1 cellular context compared by ENCODE assay signal in genomic region chr1:150563340-150564038, GRCh38.
TF ChIP-seq lines count a peak whose summit lies in the region.

No MANE protein-coding gene starts in this region.

TF ChIP-seq in endothelial cell of umbilical vein, 7 proteins besides CTCF, POLR2A, EP300 and RAD21:
- TF ChIP-seq POLR2AphosphoS5 (IDR thresholded peaks at IDR 0.05; ENCODE audit: insufficient read depth, low read depth, low read length): no peak
- TF ChIP-seq MYC (IDR thresholded peaks at IDR 0.05; ENCODE audit: low read depth, low read length): no peak
- TF ChIP-seq EZH2 (IDR thresholded peaks at IDR 0.05; ENCODE audit: borderline replicate concordance, low read depth, low read length, severe bottlenecking): no peak
- TF ChIP-seq FOS (IDR thresholded peaks at IDR 0.05; ENCODE audit: borderline replicate concordance, insufficient read depth, low read length): no peak
- TF ChIP-seq JUN (IDR thresholded peaks at IDR 0.05; ENCODE audit: borderline replicate concordance, insufficient read depth, insufficient read length, low read depth): no peak
- no peak for TF ChIP-seq MAX (IDR thresholded peaks at IDR 0.05; ENCODE audit: insufficient read depth, insufficient read length)
